ENCODE assay signal across 25 cellular contexts in the genomic region with DNA sequence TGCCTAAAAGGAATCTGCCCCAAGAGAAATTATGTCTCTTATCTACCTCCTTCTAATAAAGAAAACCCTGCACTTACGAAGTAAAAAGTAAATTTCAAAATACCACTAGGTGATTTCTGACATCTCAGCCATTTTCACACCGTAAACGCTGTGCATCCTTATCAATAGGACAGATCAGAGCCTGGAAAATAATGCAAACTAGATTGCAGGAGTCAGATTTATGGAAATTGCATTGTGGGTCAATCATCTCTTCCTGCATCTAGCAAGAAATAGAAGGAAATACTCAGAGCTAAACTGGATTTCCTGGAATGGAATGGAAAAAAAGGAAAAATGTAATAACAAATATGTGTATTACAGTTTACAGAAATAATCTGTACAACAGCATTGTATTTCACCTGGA.
"Had no signal": no experiment of that assay in that cellular context is flagged by ENCODE, and none has a peak within 500 bp of the region (broad histone marks: within the 10 kb centered on the region; RNA-seq: fewer than 3 reads in every experiment).

No MANE protein-coding gene starts in this region.

- H3K9me3 ChIP-seq: stomach, suprapubic skin, testis, thoracic aorta, thyroid gland, tibial artery, tibial nerve, transverse colon, upper lobe of left lung, upper lobe of right lung, uterus, vagina had no signal

- H3K36me3 ChIP-seq: stomach, suprapubic skin, thoracic aorta, thyroid gland, tibial artery, tibial nerve, transverse colon, upper lobe of left lung, upper lobe of right lung, uterus, vagina had no signal

- H3K27me3 ChIP-seq: suprapubic skin, testis, thyroid gland, tibial nerve, transverse colon, upper lobe of left lung, upper lobe of right lung, uterus, vagina had no signal

- H3K27ac ChIP-seq: stomach, suprapubic skin, testis, thoracic aorta, thyroid gland, tibial artery, tibial nerve, transverse colon, upper lobe of left lung, upper lobe of right lung, uterus, vagina had no signal

- DNase-seq: stimulated activated CD4-positive, alpha-beta T cell treated with anti-CD3 and anti-CD28 coated beads, Interleukin-2, amount 100 ng/mL, for 48 hours; stimulated activated CD4-positive, alpha-beta T cell treated with anti-CD3 and anti-CD28 coated beads, Interleukin-4, amount 100 ng/mL, for 1 hour; stimulated activated CD4-positive, alpha-beta T cell treated with anti-CD3 and anti-CD28 coated beads, Interleukin-4, amount 100 ng/mL, for 24 hours; stimulated activated CD4-positive, alpha-beta T cell treated with anti-CD3 and anti-CD28 coated beads, Interleukin-4, amount 100 ng/mL, for 4 hours; stimulated activated CD8-positive, alpha-beta memory T cell treated with anti-CD3 and anti-CD28 coated beads, Interleukin-4, amount 100 ng/mL, for 48 hours; stimulated activated naive B cell treated with anti-CD40 and anti-IgM and Interleukin-4, amounts not matched to agents 10 μg/mL and 1 μg/mL and 100 μg/mL, for 72 hours; stimulated activated naive CD4-positive, alpha-beta T cell; stimulated activated naive CD4-positive, alpha-beta T cell treated with Interleukin-2 at 50 U/mL for 16 hours; stimulated activated naive CD8-positive, alpha-beta T cell treated with anti-CD3 and anti-CD28 coated beads, Interleukin-15, amount 100 ng/mL, for 72 hours; stimulated activated naive CD8-positive, alpha-beta T cell treated with anti-CD3 and anti-CD28 coated beads, Interleukin-15, Interleukin-2, amounts not matched to agents 100 U/mL and 50 U/mL, for 24 hours; stomach; substantia nigra; testis; thyroid gland; tibial artery; transverse colon; upper lobe of left lung; upper lobe of right lung; uterus had no signal

- H3K4me1 ChIP-seq: stomach, suprapubic skin, testis, thyroid gland, tibial artery, tibial nerve, transverse colon, upper lobe of left lung, upper lobe of right lung, uterus, vagina had no signal

- ATAC-seq: stimulated activated effector memory CD8-positive, alpha-beta T cell treated with anti-CD3 and anti-CD28 coated beads, Interleukin-12 subunit alpha, Interleukin-12 subunit beta, amount 100 ng/mL, for 72 hours; stimulated activated memory B cell treated with anti-CD40 and anti-IgM and Interleukin-4, amounts not matched to agents 10 μg/mL and 1 μg/mL and 100 μg/mL, for 72 hours; stimulated activated naive B cell treated with anti-CD40 and anti-IgM and Interleukin-4, amounts not matched to agents 10 μg/mL and 1 μg/mL and 100 μg/mL, for 72 hours; stimulated activated naive CD8-positive, alpha-beta T cell treated with anti-CD3 and anti-CD28 coated beads, Interleukin-15, amount 100 ng/mL, for 72 hours; stimulated activated naive CD8-positive, alpha-beta T cell treated with anti-CD3 and anti-CD28 coated beads, Interleukin-15, Interleukin-2, amounts not matched to agents 100 U/mL and 50 U/mL, for 24 hours; upper lobe of right lung had no signal

- H3K4me3 ChIP-seq: stomach, suprapubic skin, testis, thoracic aorta, thyroid gland, tibial artery, tibial nerve, transverse colon, upper lobe of left lung, upper lobe of right lung, uterus, vagina had no signal
